22 cellular contexts compared by ENCODE assay signal in the genomic region with DNA sequence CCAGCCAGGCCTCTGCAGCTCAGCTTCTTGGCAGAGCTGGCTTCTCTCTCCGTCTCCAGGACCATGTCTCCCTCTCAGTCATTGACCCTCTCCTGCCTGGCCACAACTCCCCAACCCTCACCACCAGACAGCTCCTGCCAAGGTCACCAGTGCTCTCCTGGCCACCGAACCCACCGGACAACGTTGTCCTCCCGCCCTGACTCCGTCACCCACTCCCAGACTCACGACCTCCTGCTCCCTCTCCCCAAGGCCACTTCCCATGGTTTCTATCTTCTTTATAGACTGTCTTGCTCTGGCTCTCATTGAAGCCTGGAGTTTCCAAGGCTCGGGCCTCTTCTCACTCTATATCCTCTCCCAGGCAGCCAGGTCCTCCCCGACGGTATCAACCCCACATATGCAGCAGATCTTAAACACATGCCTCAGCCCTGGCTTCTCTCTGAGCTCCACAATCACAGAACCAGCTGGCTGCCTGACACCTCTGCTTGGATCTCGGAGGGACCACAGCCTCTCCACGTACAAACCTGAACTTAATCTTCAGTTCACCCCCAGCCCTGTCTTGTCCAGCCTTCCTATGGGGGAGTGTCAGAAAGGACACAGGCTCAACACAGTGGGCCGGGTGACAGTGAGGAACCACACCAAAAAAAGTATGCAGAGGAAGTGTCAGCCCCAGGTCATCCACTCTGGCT.
"Had no signal": no experiment of that assay in that cellular context is flagged by ENCODE, and none has a peak within 500 bp of the region (broad histone marks: within the 10 kb centered on the region; RNA-seq: fewer than 3 reads in every experiment).

No MANE protein-coding gene starts in this region.

- DNase-seq: activated CD4-positive, alpha-beta T cell treated with anti-CD3 and anti-CD28 coated beads for 4 hours; activated CD4-positive, alpha-beta T cell treated with anti-CD3 and anti-CD28 coated beads, Interleukin-2, amount 50 U/mL, for 4 hours; activated naive CD4-positive, alpha-beta T cell treated with anti-CD3 and anti-CD28 coated beads, Interleukin-2, amount 10 ng/mL, durations not matched to agents 7 days and 5 days; activated naive CD8-positive, alpha-beta T cell treated with anti-CD3 and anti-CD28 coated beads, Interleukin-2, amount 10 ng/mL, durations not matched to agents 7 days and 5 days; activated T-cell treated with anti-CD3 and anti-CD28 coated beads, Interleukin-2, amount 50 U/mL, for 1 hour; brain microvascular endothelial cell; central memory CD4-positive, alpha-beta T cell; effector memory CD4-positive, alpha-beta T cell; left colon; midbrain; naive thymus-derived CD8-positive, alpha-beta T cell; right cardiac atrium; spleen; stimulated activated naive CD8-positive, alpha-beta T cell treated with anti-CD3 and anti-CD28 coated beads, Interleukin-15, Interleukin-2, amounts not matched to agents 100 U/mL and 50 U/mL, for 24 hours; T-cell; uterus had no signal

- H3K9me3 ChIP-seq: gastroesophageal sphincter, spleen, thoracic aorta, uterus had no signal

- H3K27me3 ChIP-seq: brain microvascular endothelial cell, hepatocyte, uterus had no signal

- H3K4me1 Mint-ChIP-seq: activated naive CD4-positive, alpha-beta T cell treated with anti-CD3 and anti-CD28 coated beads, Interleukin-2, amount 10 ng/mL, durations not matched to agents 7 days and 5 days; activated naive CD8-positive, alpha-beta T cell treated with anti-CD3 and anti-CD28 coated beads, Interleukin-2, amount 10 ng/mL, durations not matched to agents 7 days and 5 days; naive thymus-derived CD8-positive, alpha-beta T cell; T-cell had no signal

- ATAC-seq: gastroesophageal sphincter; left colon; naive thymus-derived CD8-positive, alpha-beta T cell; right cardiac atrium; stimulated activated naive CD8-positive, alpha-beta T cell treated with anti-CD3 and anti-CD28 coated beads, Interleukin-15, Interleukin-2, amounts not matched to agents 100 U/mL and 50 U/mL, for 24 hours had no signal

- H3K4me3 ChIP-seq: gastroesophageal sphincter, hepatocyte, spleen, thoracic aorta, uterus had no signal

- H3K27ac ChIP-seq: brain microvascular endothelial cell, gastroesophageal sphincter, hepatocyte, spleen, thoracic aorta, uterus had no signal

- H3K4me3 Mint-ChIP-seq: activated naive CD4-positive, alpha-beta T cell treated with anti-CD3 and anti-CD28 coated beads, Interleukin-2, amount 10 ng/mL, durations not matched to agents 7 days and 5 days; activated naive CD8-positive, alpha-beta T cell treated with anti-CD3 and anti-CD28 coated beads, Interleukin-2, amount 10 ng/mL, durations not matched to agents 7 days and 5 days; activated T-helper 1 cell treated with anti-CD3 and anti-CD28 coated beads, Interleukin-12 subunit alpha, Interleukin-12 subunit beta, Interleukin-2, Interleukin-4 antibody, amounts not matched to agents 30 ng/mL and 10 ng/mL and 1 ng/mL, durations not matched to agents 14 hours and 24 hours and 36 hours; naive thymus-derived CD8-positive, alpha-beta T cell; T-cell; T-helper 2 cell treated with Interferon-gamma antibody and Interleukin-4, amounts not matched to agents 5 μg/mL and 100 μg/mL, for 36 hours; type B pancreatic cell had no signal

- H3K36me3 Mint-ChIP-seq: activated naive CD4-positive, alpha-beta T cell treated with anti-CD3 and anti-CD28 coated beads, Interleukin-2, amount 10 ng/mL, durations not matched to agents 7 days and 5 days; naive thymus-derived CD8-positive, alpha-beta T cell; type B pancreatic cell had no signal

- H3K9me3 Mint-ChIP-seq: activated naive CD4-positive, alpha-beta T cell treated with anti-CD3 and anti-CD28 coated beads, Interleukin-2, amount 10 ng/mL, durations not matched to agents 7 days and 5 days; activated naive CD8-positive, alpha-beta T cell treated with anti-CD3 and anti-CD28 coated beads, Interleukin-2, amount 10 ng/mL, durations not matched to agents 7 days and 5 days; activated T-helper 1 cell treated with anti-CD3 and anti-CD28 coated beads, Interleukin-12 subunit alpha, Interleukin-12 subunit beta, Interleukin-2, Interleukin-4 antibody, amounts not matched to agents 30 ng/mL and 10 ng/mL and 1 ng/mL, durations not matched to agents 14 hours and 24 hours and 36 hours; T-helper 2 cell treated with Interferon-gamma antibody and Interleukin-4, amounts not matched to agents 5 μg/mL and 100 μg/mL, for 36 hours; type B pancreatic cell had no signal

- H3K27ac Mint-ChIP-seq: activated naive CD4-positive, alpha-beta T cell treated with anti-CD3 and anti-CD28 coated beads, Interleukin-2, amount 10 ng/mL, durations not matched to agents 7 days and 5 days; activated naive CD8-positive, alpha-beta T cell treated with anti-CD3 and anti-CD28 coated beads, Interleukin-2, amount 10 ng/mL, durations not matched to agents 7 days and 5 days; activated T-helper 1 cell treated with anti-CD3 and anti-CD28 coated beads, Interleukin-12 subunit alpha, Interleukin-12 subunit beta, Interleukin-2, Interleukin-4 antibody, amounts not matched to agents 30 ng/mL and 10 ng/mL and 1 ng/mL, durations not matched to agents 14 hours and 24 hours and 36 hours; naive thymus-derived CD8-positive, alpha-beta T cell; T-cell; T-helper 2 cell treated with Interferon-gamma antibody and Interleukin-4, amounts not matched to agents 5 μg/mL and 100 μg/mL, for 36 hours; type B pancreatic cell had no signal
